Comparison of ENCODE assay signal across 9 cellular contexts in genomic region chr1:116769561-116769977, GRCh38. TPM values are rescaled to one million over a fixed set of nuclear protein-coding genes. Genes with fewer than 3 reads are reported as not detected.
DNase-seq lines count a peak whose midpoint lies in the region; ATAC-seq, FAIRE-seq and TF ChIP-seq lines count a peak whose summit lies in the region.
"Had no signal": no experiment of that assay in that cellular context is flagged by ENCODE, and none has a peak within 500 bp of the region (broad histone marks: within the 10 kb centered on the region; RNA-seq: fewer than 3 reads in every experiment).

No MANE protein-coding gene starts in this region.

- peaks cover 0 to 6% (median 0%) of the 10 kb centered on the region in 4 donors for H3K4me1 ChIP-seq in stomach
- H3K4me1 ChIP-seq: parathyroid adenoma had no signal

- H3K27me3 Mint-ChIP-seq in endothelial cell (ENCODE audit: unreplicated experiment), result peaks cover 3% of the 10 kb centered on the region

- H3K36me3 Mint-ChIP-seq in endothelial cell (ENCODE audit: low read depth, unreplicated experiment), result no peaks in the 10 kb centered on the region

- FAIRE-seq in bronchial epithelial cell (lab: Jason Lieb, UNC), result no peak

- no peak overlapping the region for H3K27ac Mint-ChIP-seq in endothelial cell (ENCODE audit: unreplicated experiment)

- H3K36me3 ChIP-seq in bronchial epithelial cell (ENCODE audit: control insufficient read depth, insufficient read depth, low read length), result no peaks in the 10 kb centered on the region
- H3K36me3 ChIP-seq in stomach, result no peaks in the 10 kb centered on the region

- no peak for TF ChIP-seq CTCF in bronchial epithelial cell (IDR thresholded peaks at IDR 0.05; ENCODE audit: insufficient read depth, low read length, severe bottlenecking)
- TF ChIP-seq CTCF in stomach (IDR thresholded peaks at IDR 0.05), result no peak
- no peak for TF ChIP-seq CTCF in endothelial cell (IDR thresholded peaks at IDR 0.05; ENCODE audit: unreplicated experiment)

- H3K27ac ChIP-seq in stomach, result peak overlapping the region in 3 of 5 donors; percentile 18 to 39 (median 30)
- H3K27ac ChIP-seq: parathyroid adenoma had no signal

- no peak for TF ChIP-seq POLR2A in stomach (IDR thresholded peaks at IDR 0.05)

- H3K4me3 ChIP-seq in bronchial epithelial cell (ENCODE audit: low read depth, low read length) (no peak overlapping the region), stomach (no peak overlapping the region)

- intact Hi-C loops in stomach (cut with DNase I; ENCODE audit: low total_unique reads), result no loop called here

- H3K4me1 Mint-ChIP-seq in endothelial cell (ENCODE audit: unreplicated experiment), result peaks cover 9% of the 10 kb centered on the region

- TF ChIP-seq EP300 in stomach (IDR thresholded peaks at IDR 0.05), result no peak

- H3K27me3 ChIP-seq in bronchial epithelial cell (ENCODE audit: control insufficient read depth, insufficient read depth, low read length), result no peaks in the 10 kb centered on the region
- H3K27me3 ChIP-seq in stomach, result no peaks in the 10 kb centered on the region

- no peaks in the 10 kb centered on the region for H3K9me3 Mint-ChIP-seq in endothelial cell (ENCODE audit: unreplicated experiment)

- ATAC-seq in GM19025 (IDR thresholded peaks at IDR 0.05; ENCODE audit: low read depth, unreplicated experiment) (peak; percentile 60), HG03025 (IDR thresholded peaks at IDR 0.05; ENCODE audit: low FRiP score, unreplicated experiment) (peak; percentile 86), HG03045 (IDR thresholded peaks at IDR 0.05; ENCODE audit: unreplicated experiment) (no peak)

- peaks cover 0 to 7% (median 0%) of the 10 kb centered on the region in 4 donors for H3K9me3 ChIP-seq in stomach

- no peak overlapping the region for H3K4me3 Mint-ChIP-seq in endothelial cell (ENCODE audit: unreplicated experiment)

- 40 to 81% (median 67%) methylated on average over 1 of the region's 1 CpG for WGBS in stomach, 5 donors

- DNase-seq in T follicular helper cell (ENCODE audit: low read depth) (peak; percentile 72), bronchial epithelial cell (ENCODE audit: low read depth) (peak; percentile 54), stomach (no peak), NCI-H1694 (lab: John Stamatoyannopoulos, UW) (no peak), endothelial cell (ENCODE audit: low spot score) (no peak)

RNA-seq across cellular contexts. Expression of gene CD2, which starts 15.3 kb away (rescaled TPM):
- total RNA-seq in bronchial epithelial cell (not detected in 2 replicates), stomach (10 to 100 TPM in 1 of 5 donors, 1 to 10 TPM in 3, not detected in 1; 2.9 to 14.3 (median 4.8) TPM), endothelial cell (ENCODE audit: unreplicated experiment) (not detected)
- 1 to 10 TPM; 1.7 to 9.8 (median 3.3) TPM for polyA plus RNA-seq in stomach

Comparison
In these comparisons a context has a peak if more than half of its experiments do, and no peak if none do; other contexts are left out.
1. DNase-seq: peak in T follicular helper cell (single experiment) and bronchial epithelial cell (single experiment); none in stomach (single experiment), NCI-H1694 (single experiment) and endothelial cell (single experiment).